ENCODE assay signal across 1 cellular context in the genomic region with DNA sequence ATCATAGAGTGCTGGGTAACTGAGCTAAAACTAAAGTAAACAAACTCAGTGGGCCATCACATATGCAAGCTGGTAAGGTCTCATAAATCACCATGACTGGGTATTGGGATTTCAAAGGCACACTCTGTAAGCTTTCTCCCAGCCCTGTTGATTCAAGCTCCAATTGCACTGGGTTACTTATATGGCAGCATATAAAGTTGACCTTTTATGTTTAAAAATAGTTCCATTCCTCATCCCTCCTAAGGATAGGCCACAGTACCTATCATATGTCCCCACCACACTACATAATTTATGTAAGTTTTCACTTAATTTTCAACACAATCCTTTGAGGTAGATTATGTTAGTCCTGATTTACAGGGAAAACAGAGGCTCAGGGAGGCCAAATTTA.
TF ChIP-seq lines count a peak whose summit lies in the region.

No MANE protein-coding gene starts in this region.

TF ChIP-seq in HEK293, 187 proteins besides CTCF, POLR2A, EP300 and RAD21 (continued from another document and continues in another):
- TF ChIP-seq ZBTB26 (tag by site-specific recombination; optimal IDR thresholded peaks at IDR 0.05): no peak
- TF ChIP-seq ZNF211 (tag by site-specific recombination; IDR thresholded peaks at IDR 0.05; ENCODE audit: low read depth): no peak
- TF ChIP-seq ZNF670 (tag by site-specific recombination; IDR thresholded peaks at IDR 0.05; ENCODE audit: low read depth): no peak
- TF ChIP-seq REST (tag by site-specific recombination; IDR thresholded peaks at IDR 0.05): no peak
- TF ChIP-seq ATF2 (tag by site-specific recombination; IDR thresholded peaks at IDR 0.05; ENCODE audit: low read depth): 0 out of 2 replicates have a peak, but pooled peaks have one; percentile 35
- TF ChIP-seq ZNF701 (tag by site-specific recombination; IDR thresholded peaks at IDR 0.05): no peak
- peak; percentile 83; the same call in 1 of the 2 replicates for TF ChIP-seq GLI2 (tag by site-specific recombination; IDR thresholded peaks at IDR 0.05; ENCODE audit: borderline replicate concordance, low read depth)
- no peak for TF ChIP-seq ZNF707 (tag by site-specific recombination; IDR thresholded peaks at IDR 0.05)
- TF ChIP-seq, protein P1, sequence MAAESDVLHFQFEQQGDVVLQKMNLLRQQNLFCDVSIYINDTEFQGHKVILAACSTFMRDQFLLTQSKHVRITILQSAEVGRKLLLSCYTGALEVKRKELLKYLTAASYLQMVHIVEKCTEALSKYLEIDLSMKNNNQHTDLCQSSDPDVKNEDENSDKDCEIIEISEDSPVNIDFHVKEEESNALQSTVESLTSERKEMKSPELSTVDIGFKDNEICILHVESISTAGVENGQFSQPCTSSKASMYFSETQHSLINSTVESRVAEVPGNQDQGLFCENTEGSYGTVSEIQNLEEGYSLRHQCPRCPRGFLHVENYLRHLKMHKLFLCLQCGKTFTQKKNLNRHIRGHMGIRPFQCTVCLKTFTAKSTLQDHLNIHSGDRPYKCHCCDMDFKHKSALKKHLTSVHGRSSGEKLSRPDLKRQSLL (tag by site-specific recombination; IDR thresholded peaks at IDR 0.05): no peak
- peak; percentile 62 for TF ChIP-seq ZBTB17 (tag by site-specific recombination; IDR thresholded peaks at IDR 0.05)
- TF ChIP-seq, protein P2, sequence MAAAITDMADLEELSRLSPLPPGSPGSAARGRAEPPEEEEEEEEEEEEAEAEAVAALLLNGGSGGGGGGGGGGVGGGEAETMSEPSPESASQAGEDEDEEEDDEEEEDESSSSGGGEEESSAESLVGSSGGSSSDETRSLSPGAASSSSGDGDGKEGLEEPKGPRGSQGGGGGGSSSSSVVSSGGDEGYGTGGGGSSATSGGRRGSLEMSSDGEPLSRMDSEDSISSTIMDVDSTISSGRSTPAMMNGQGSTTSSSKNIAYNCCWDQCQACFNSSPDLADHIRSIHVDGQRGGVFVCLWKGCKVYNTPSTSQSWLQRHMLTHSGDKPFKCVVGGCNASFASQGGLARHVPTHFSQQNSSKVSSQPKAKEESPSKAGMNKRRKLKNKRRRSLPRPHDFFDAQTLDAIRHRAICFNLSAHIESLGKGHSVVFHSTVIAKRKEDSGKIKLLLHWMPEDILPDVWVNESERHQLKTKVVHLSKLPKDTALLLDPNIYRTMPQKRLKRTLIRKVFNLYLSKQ (tag by site-specific recombination; IDR thresholded peaks at IDR 0.05; ENCODE audit: borderline replicate concordance): no peak
- TF ChIP-seq WT1 (tag by site-specific recombination; IDR thresholded peaks at IDR 0.05): peak; percentile 97
- 0 out of 2 replicates have a peak, but pooled peaks have one; percentile 16 for TF ChIP-seq ZNF692 (tag by site-specific recombination; IDR thresholded peaks at IDR 0.05)
- TF ChIP-seq ZNF624 (tag by site-specific recombination; IDR thresholded peaks at IDR 0.05): no peak
- no peak for TF ChIP-seq ZNF23 (tag by site-specific recombination; IDR thresholded peaks at IDR 0.05; ENCODE audit: borderline replicate concordance)
- TF ChIP-seq ZNF433 (tag by site-specific recombination; IDR thresholded peaks at IDR 0.05; ENCODE audit: low read depth): no peak
- TF ChIP-seq ZNF629 (tag by site-specific recombination; IDR thresholded peaks at IDR 0.05): peak; percentile 70
- peak; percentile 88 for TF ChIP-seq ZNF561 (tag by site-specific recombination; IDR thresholded peaks at IDR 0.05; ENCODE audit: borderline replicate concordance)
- TF ChIP-seq ZNF529 (tag by site-specific recombination; IDR thresholded peaks at IDR 0.05; ENCODE audit: insufficient replicate concordance): no peak
- peak; percentile 37; the same call in 1 of the 2 replicates for TF ChIP-seq ZNF394 (tag by site-specific recombination; IDR thresholded peaks at IDR 0.05; ENCODE audit: borderline replicate concordance)
- no peak for TF ChIP-seq ZNF777 (tag by site-specific recombination; IDR thresholded peaks at IDR 0.05; ENCODE audit: borderline replicate concordance)
- no peak for TF ChIP-seq ZNF600 (tag by site-specific recombination; IDR thresholded peaks at IDR 0.05)
- TF ChIP-seq ELK4 (IDR thresholded peaks at IDR 0.05; ENCODE audit: borderline replicate concordance, low read depth, low read length): no peak
- no peak for TF ChIP-seq ZBTB7A (tag by site-specific recombination; IDR thresholded peaks at IDR 0.05; ENCODE audit: low read depth)
- no peak for TF ChIP-seq ZFP41 (tag by site-specific recombination; IDR thresholded peaks at IDR 0.05; ENCODE audit: borderline replicate concordance)
- TF ChIP-seq IKZF3 (tag by site-specific recombination; IDR thresholded peaks at IDR 0.05): peak; percentile 94
- TF ChIP-seq ZNF473 (tag by site-specific recombination; IDR thresholded peaks at IDR 0.05): no peak
- no peak for TF ChIP-seq ZNF324 (tag by site-specific recombination; IDR thresholded peaks at IDR 0.05)
- TF ChIP-seq ZNF449 (tag by site-specific recombination; IDR thresholded peaks at IDR 0.05): 0 out of 2 replicates have a peak, but pooled peaks have one; percentile 29
- TF ChIP-seq ZNF302 (tag by site-specific recombination; IDR thresholded peaks at IDR 0.05; ENCODE audit: low read depth): no peak
- peak; percentile 86 for TF ChIP-seq TSHZ1 (tag by site-specific recombination; IDR thresholded peaks at IDR 0.05; ENCODE audit: borderline replicate concordance)
- TF ChIP-seq, protein P3, sequence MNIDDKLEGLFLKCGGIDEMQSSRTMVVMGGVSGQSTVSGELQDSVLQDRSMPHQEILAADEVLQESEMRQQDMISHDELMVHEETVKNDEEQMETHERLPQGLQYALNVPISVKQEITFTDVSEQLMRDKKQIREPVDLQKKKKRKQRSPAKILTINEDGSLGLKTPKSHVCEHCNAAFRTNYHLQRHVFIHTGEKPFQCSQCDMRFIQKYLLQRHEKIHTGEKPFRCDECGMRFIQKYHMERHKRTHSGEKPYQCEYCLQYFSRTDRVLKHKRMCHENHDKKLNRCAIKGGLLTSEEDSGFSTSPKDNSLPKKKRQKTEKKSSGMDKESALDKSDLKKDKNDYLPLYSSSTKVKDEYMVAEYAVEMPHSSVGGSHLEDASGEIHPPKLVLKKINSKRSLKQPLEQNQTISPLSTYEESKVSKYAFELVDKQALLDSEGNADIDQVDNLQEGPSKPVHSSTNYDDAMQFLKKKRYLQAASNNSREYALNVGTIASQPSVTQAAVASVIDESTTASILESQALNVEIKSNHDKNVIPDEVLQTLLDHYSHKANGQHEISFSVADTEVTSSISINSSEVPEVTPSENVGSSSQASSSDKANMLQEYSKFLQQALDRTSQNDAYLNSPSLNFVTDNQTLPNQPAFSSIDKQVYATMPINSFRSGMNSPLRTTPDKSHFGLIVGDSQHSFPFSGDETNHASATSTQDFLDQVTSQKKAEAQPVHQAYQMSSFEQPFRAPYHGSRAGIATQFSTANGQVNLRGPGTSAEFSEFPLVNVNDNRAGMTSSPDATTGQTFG (tag by site-specific recombination; IDR thresholded peaks at IDR 0.05; ENCODE audit: borderline replicate concordance): no peak
- no peak for TF ChIP-seq ZNF423 (tag by site-specific recombination; IDR thresholded peaks at IDR 0.05)
- TF ChIP-seq, protein P4, sequence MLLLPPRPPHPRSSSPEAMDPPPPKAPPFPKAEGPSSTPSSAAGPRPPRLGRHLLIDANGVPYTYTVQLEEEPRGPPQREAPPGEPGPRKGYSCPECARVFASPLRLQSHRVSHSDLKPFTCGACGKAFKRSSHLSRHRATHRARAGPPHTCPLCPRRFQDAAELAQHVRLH (tag by site-specific recombination; IDR thresholded peaks at IDR 0.05): peak; percentile 90
- TF ChIP-seq RBAK (tag by site-specific recombination; IDR thresholded peaks at IDR 0.05): no peak
- no peak for TF ChIP-seq ZNF133 (tag by site-specific recombination; IDR thresholded peaks at IDR 0.05)
- peak; percentile 89 for TF ChIP-seq SP7 (tag by site-specific recombination; IDR thresholded peaks at IDR 0.05)
